17 cellular contexts compared by ENCODE assay signal in genomic region chr9:93810028-93810971, GRCh38.
DNase-seq lines count a peak whose midpoint lies in the region; ATAC-seq and TF ChIP-seq lines count a peak whose summit lies in the region.
"Had no signal": no experiment of that assay in that cellular context is flagged by ENCODE, and none has a peak within 500 bp of the region (broad histone marks: within the 10 kb centered on the region; RNA-seq: fewer than 3 reads in every experiment).

No MANE protein-coding gene starts in this region.

- H3K36me3 Mint-ChIP-seq in activated CD4-positive, alpha-beta T cell treated with anti-CD3 and anti-CD28 coated beads, Interleukin-2, amount 10 ng/mL, durations not matched to agents 7 days and 5 days (ENCODE audit: low read depth), result no peaks in the 10 kb centered on the region
- no peaks in the 10 kb centered on the region for H3K36me3 Mint-ChIP-seq in H9 (ENCODE audit: insufficient read depth in 1 of 3, low read depth in 3 of 3)
- H3K36me3 Mint-ChIP-seq: IgD-negative memory B cell had no signal

- no peaks in the 10 kb centered on the region for H3K23me2 ChIP-seq in H9 (ENCODE audit: insufficient read length, low read depth, low read length, poor library complexity, severe bottlenecking)

- no peak overlapping the region for H3K27ac Mint-ChIP-seq in activated CD4-positive, alpha-beta T cell treated with anti-CD3 and anti-CD28 coated beads, Interleukin-2, amount 10 ng/mL, durations not matched to agents 7 days and 5 days
- H3K27ac Mint-ChIP-seq in H9, result no peak overlapping the region
- H3K27ac Mint-ChIP-seq: IgD-negative memory B cell had no signal

- H2BK15ac ChIP-seq in H9 (ENCODE audit: low read depth, low read length), result no peak overlapping the region

- peaks cover 7% of the 10 kb centered on the region for H3K27me3 Mint-ChIP-seq in activated CD4-positive, alpha-beta T cell treated with anti-CD3 and anti-CD28 coated beads, Interleukin-2, amount 10 ng/mL, durations not matched to agents 7 days and 5 days
- H3K27me3 Mint-ChIP-seq in H9 (ENCODE audit: low read depth), result peaks cover 13% of the 10 kb centered on the region

- no peaks in the 10 kb centered on the region for H3K79me1 ChIP-seq in H9 (ENCODE audit: insufficient read depth, low read depth, low read length, poor library complexity, severe bottlenecking)

- H3K4me1 Mint-ChIP-seq in activated CD4-positive, alpha-beta T cell treated with anti-CD3 and anti-CD28 coated beads, Interleukin-2, amount 10 ng/mL, durations not matched to agents 7 days and 5 days, result no peaks in the 10 kb centered on the region
- peaks cover 24 to 40% of the 10 kb centered on the region in 2 experiments for H3K4me1 Mint-ChIP-seq in H9
- H3K4me1 Mint-ChIP-seq: IgD-negative memory B cell had no signal

- no peaks in the 10 kb centered on the region for H4K20me1 ChIP-seq in H9 (ENCODE audit: control insufficient read depth, insufficient read depth, insufficient read length)

- no peak overlapping the region for H4K5ac ChIP-seq in H9 (ENCODE audit: insufficient read length, low read depth, low read length)

- H3K27me3 ChIP-seq in H9 (ENCODE audit: insufficient read depth, low read length), result no peaks in the 10 kb centered on the region
- H3K27me3 ChIP-seq: testis had no signal

- POLR2A ChIA-PET in activated CD4-positive, alpha-beta T cell treated with anti-CD3 and anti-CD28 coated beads, Interleukin-2, amount 10 ng/mL, durations not matched to agents 7 days and 5 days (lab: Charles Lee), result no interaction called here

- no peak overlapping the region for H3K56ac ChIP-seq in H9 (ENCODE audit: insufficient read length, low read depth, low read length)

- WGBS in H9 (ENCODE audit: extremely low coverage, insufficient read length, low lambda C conversion rate), result no CpG with 5 or more reads among the region's 45 CpGs

- peak; percentile 4 for DNase-seq in activated CD4-positive, alpha-beta T cell treated with anti-CD3 and anti-CD28 coated beads for 1 hour
- no peak for DNase-seq in activated CD4-positive, alpha-beta T cell treated with anti-CD3 and anti-CD28 coated beads, Interleukin-2, amount 10 ng/mL, durations not matched to agents 7 days and 5 days
- peak; percentile 64 for DNase-seq in H9
- DNase-seq in iPS-NIHi11 (ENCODE audit: low spot score), result peak; percentile 60
- peak; percentile 4 for DNase-seq in retina
- DNase-seq: adrenal gland, left ventricle myocardium inferior, nucleus accumbens, PC-9, right cardiac atrium, testis had no signal

- no peak overlapping the region for H4K91ac ChIP-seq in H9 (ENCODE audit: insufficient read length, low read depth, low read length)

- H3K4me1 ChIP-seq in H9 (ENCODE audit: insufficient read depth, low read length), result no peaks in the 10 kb centered on the region; the same call in 1 of the 2 replicates
- H3K4me1 ChIP-seq: A549, adrenal gland, left ventricle myocardium inferior, testis had no signal

- H3K9me3 ChIP-seq in H9 (ENCODE audit: control insufficient read depth, low read depth, low read length), result no peaks in the 10 kb centered on the region
- H3K9me3 ChIP-seq: A549, adrenal gland, testis had no signal

- no peak overlapping the region for H3K9ac ChIP-seq in H9 (ENCODE audit: extremely low read depth, insufficient read length, low read length)

- no peak overlapping the region; the same call in 1 of the 2 replicates for H3K14ac ChIP-seq in H9 (ENCODE audit: insufficient read depth, low read length)

- H3K18ac ChIP-seq in H9 (ENCODE audit: insufficient read length, low read depth, low read length), result no peak overlapping the region

- no peak overlapping the region for H3K4me3 Mint-ChIP-seq in activated CD4-positive, alpha-beta T cell treated with anti-CD3 and anti-CD28 coated beads, Interleukin-2, amount 10 ng/mL, durations not matched to agents 7 days and 5 days
- H3K4me3 Mint-ChIP-seq in H9, result no peak overlapping the region
- H3K4me3 Mint-ChIP-seq: IgD-negative memory B cell had no signal

- H2BK5ac ChIP-seq in H9 (ENCODE audit: insufficient read length, low read length), result no peak overlapping the region

- H2BK12ac ChIP-seq in H9 (ENCODE audit: insufficient read length, low read depth, low read length), result no peak overlapping the region

- H3K23ac ChIP-seq in H9 (ENCODE audit: insufficient read length, low read depth, low read length), result no peak overlapping the region

- no peak overlapping the region for H3K27ac ChIP-seq in H9 (ENCODE audit: insufficient read length, low read depth, low read length)
- H3K27ac ChIP-seq: A549, adrenal gland, left ventricle myocardium inferior, PC-9, testis had no signal

- no peaks in the 10 kb centered on the region for H3K79me2 ChIP-seq in H9 (ENCODE audit: insufficient read depth, low read length)

- no peak overlapping the region for H3K4ac ChIP-seq in H9 (ENCODE audit: low read depth, low read length)

- TF ChIP-seq CTCF in H9 (conservative IDR thresholded peaks at IDR 0.05), result no peak

- H3T11ph ChIP-seq in H9 (ENCODE audit: low read length), result no peak overlapping the region

- ATAC-seq in GM21367 (IDR thresholded peaks at IDR 0.05; ENCODE audit: unreplicated experiment), result no peak
- no peak for ATAC-seq in GM18498 (IDR thresholded peaks at IDR 0.05; ENCODE audit: unreplicated experiment)
- no peak for ATAC-seq in GM21717 (IDR thresholded peaks at IDR 0.05; ENCODE audit: unreplicated experiment)
- ATAC-seq: A549; activated CD4-positive, CD25-positive, alpha-beta regulatory T cell treated with anti-CD3 and anti-CD28 coated beads, Interleukin-2, amount 50 U/mL, for 24 hours had no signal

- no peak overlapping the region for H2AFZ ChIP-seq in H9 (ENCODE audit: low read length)
- H2AFZ ChIP-seq: PC-9 had no signal

- no peak overlapping the region for H4K8ac ChIP-seq in H9 (replicated peaks; ENCODE audit: insufficient read length, low read depth, low read length)

- no peak overlapping the region for H2BK120ac ChIP-seq in H9 (ENCODE audit: low read depth, low read length, poor library complexity, severe bottlenecking)

- CTCF ChIA-PET in activated CD4-positive, alpha-beta T cell treated with anti-CD3 and anti-CD28 coated beads, Interleukin-2, amount 10 ng/mL, durations not matched to agents 7 days and 5 days (lab: Charles Lee), result no interaction called here

- no peak overlapping the region for H2AK5ac ChIP-seq in H9 (ENCODE audit: insufficient read length, low read length)

- no peak overlapping the region for H3K4me2 ChIP-seq in H9 (ENCODE audit: insufficient read depth, insufficient read length, low read length)
- H3K4me2 ChIP-seq: A549, PC-9 had no signal

- H3K9me3 Mint-ChIP-seq in activated CD4-positive, alpha-beta T cell treated with anti-CD3 and anti-CD28 coated beads, Interleukin-2, amount 10 ng/mL, durations not matched to agents 7 days and 5 days, result no peaks in the 10 kb centered on the region
- peaks cover 4 to 5% of the 10 kb centered on the region in 2 experiments; a peak in 1 of 5 replicates for H3K9me3 Mint-ChIP-seq in H9

- H2BK20ac ChIP-seq in H9 (ENCODE audit: low read depth, low read length, poor library complexity, severe bottlenecking), result no peak overlapping the region
